8 cellular contexts compared by ENCODE assay signal in genomic region chr12:110468212-110469048, GRCh38. TPM values are rescaled to one million over a fixed set of nuclear protein-coding genes. Genes with fewer than 3 reads are reported as not detected.
DNase-seq lines count a peak whose midpoint lies in the region; ATAC-seq and TF ChIP-seq lines count a peak whose summit lies in the region.

Gene FAM216A, plus strand, starts transcription at chr12:110468845. Its CDS starts 31 bp downstream, at chr12:110468876.
Gene GPN3, minus strand, starts transcription at chr12:110468257. Its CDS starts 54 bp downstream, at chr12:110468203.

- H3K36me3 Mint-ChIP-seq in GM23338 (ENCODE audit: low read depth) (peaks cover 37% of the 10 kb centered on the region), naive B cell (peaks cover 9% of the 10 kb centered on the region in 2 donors)
- H3K36me3 Mint-ChIP-seq in stimulated activated memory B cell treated with anti-CD40 and anti-IgM and Interleukin-4, amounts not matched to agents 10 μg/mL and 1 μg/mL and 100 μg/mL, for 72 hours: peaks cover 11% of the 10 kb centered on the region

- no peaks in the 10 kb centered on the region for H3K9me3 Mint-ChIP-seq in GM23338
- H3K9me3 Mint-ChIP-seq in naive B cell: no peaks in the 10 kb centered on the region
- H3K9me3 Mint-ChIP-seq in stimulated activated memory B cell treated with anti-CD40 and anti-IgM and Interleukin-4, amounts not matched to agents 10 μg/mL and 1 μg/mL and 100 μg/mL, for 72 hours: no peaks in the 10 kb centered on the region

- TF ChIP-seq CTCF in DOHH2 (IDR thresholded peaks at IDR 0.05; ENCODE audit: low read depth, low read length, poor library complexity, severe bottlenecking) (no peak), GM23338 (conservative IDR thresholded peaks at IDR 0.05; ENCODE audit: low read depth in 2 of 2) (no peak)

- H3K9me3 ChIP-seq in DOHH2 (ENCODE audit: control insufficient read depth, insufficient read depth, low read length): no peaks in the 10 kb centered on the region

- H3K4me2 ChIP-seq in DOHH2 (ENCODE audit: low read length) (peak within 1 kb of the TSS; percentile 88), GM23338 (peak within 1 kb of the TSS; percentile 91)

- H3K4me1 Mint-ChIP-seq in GM23338 (peaks cover 16% of the 10 kb centered on the region), naive B cell (peaks cover 28 to 59% (median 29%) of the 10 kb centered on the region in 3 donors)
- peaks cover 36% of the 10 kb centered on the region for H3K4me1 Mint-ChIP-seq in stimulated activated memory B cell treated with anti-CD40 and anti-IgM and Interleukin-4, amounts not matched to agents 10 μg/mL and 1 μg/mL and 100 μg/mL, for 72 hours

- H3F3A ChIP-seq in DOHH2 (ENCODE audit: control insufficient read depth, insufficient read depth) (no peaks in the 10 kb centered on the region), GM23338 (replicated peaks; ENCODE audit: low read depth) (0 out of 2 replicates have a peak, but pooled peaks cover 3% of the 10 kb centered on the region)

- H3K4me3 ChIP-seq in DOHH2 (ENCODE audit: low read length) (peak within 1 kb of the TSS; percentile 78), GM23338 (peak within 1 kb of the TSS; percentile 70)

- no peaks in the 10 kb centered on the region for H3K27me3 ChIP-seq in DOHH2 (ENCODE audit: control insufficient read depth, low read length)
- H3K27me3 ChIP-seq in GM23338 (ENCODE audit: insufficient read depth): no peaks in the 10 kb centered on the region

- H3K27ac Mint-ChIP-seq in GM23338 (peak within 1 kb of the TSS; percentile 99), naive B cell (peak within 1 kb of the TSS; percentile 95 to 99 (median 97))
- peak within 1 kb of the TSS; percentile 86 for H3K27ac Mint-ChIP-seq in stimulated activated memory B cell treated with anti-CD40 and anti-IgM and Interleukin-4, amounts not matched to agents 10 μg/mL and 1 μg/mL and 100 μg/mL, for 72 hours

- H3K27me3 Mint-ChIP-seq in GM23338 (ENCODE audit: insufficient read depth, low read depth, poor library complexity): peaks cover 21% of the 10 kb centered on the region
- no peaks in the 10 kb centered on the region for H3K27me3 Mint-ChIP-seq in naive B cell
- H3K27me3 Mint-ChIP-seq in stimulated activated memory B cell treated with anti-CD40 and anti-IgM and Interleukin-4, amounts not matched to agents 10 μg/mL and 1 μg/mL and 100 μg/mL, for 72 hours: no peaks in the 10 kb centered on the region

- H2AFZ ChIP-seq in GM23338: peak within 1 kb of the TSS; percentile 92; the same call in 1 of the 2 replicates

- DNase-seq in GM23338 (ENCODE audit: low spot score) (peak; percentile 99), LHCN-M2 (ENCODE audit: low read depth) (peak; percentile 98), RPMI8226 (peak; percentile 99), fibroblast of gingiva (ENCODE audit: low read depth) (peak; percentile 97), naive B cell (peak; percentile 97)
- peak; percentile 86 to 92 for DNase-seq in activated T-helper 1 cell treated with anti-CD3 and anti-CD28 coated beads, Interleukin-2, amount 50 U/mL, for 16 hours (ENCODE audit: low read depth in 1 of 2, low spot score in 1 of 2)

- H3K9me2 ChIP-seq in DOHH2 (replicated peaks; ENCODE audit: control insufficient read depth, low read length): no peaks in the 10 kb centered on the region
- H3K9me2 ChIP-seq in GM23338 (ENCODE audit: insufficient read depth): no peaks in the 10 kb centered on the region

- ATAC-seq in GM23338 (peak; percentile 89), naive B cell (ENCODE audit: low read depth in 2 of 2) (peak; percentile 84)
- ATAC-seq in stimulated activated memory B cell treated with anti-CD40 and anti-IgM and Interleukin-4, amounts not matched to agents 10 μg/mL and 1 μg/mL and 100 μg/mL, for 72 hours: peak; percentile 93

- peak within 1 kb of the TSS; percentile 100 for H3K4me3 Mint-ChIP-seq in GM23338
- H3K4me3 Mint-ChIP-seq in naive B cell: peak within 1 kb of the TSS; percentile 94 to 100 (median 98)
- peak within 1 kb of the TSS; percentile 93 for H3K4me3 Mint-ChIP-seq in stimulated activated memory B cell treated with anti-CD40 and anti-IgM and Interleukin-4, amounts not matched to agents 10 μg/mL and 1 μg/mL and 100 μg/mL, for 72 hours

- H3K27ac ChIP-seq in DOHH2 (ENCODE audit: low read depth, low read length): peak within 1 kb of the TSS; percentile 89
- H3K27ac ChIP-seq in GM23338 (ENCODE audit: low read depth): peak within 1 kb of the TSS; percentile 81

- peaks cover 79% of the 10 kb centered on the region for H3K79me2 ChIP-seq in DOHH2 (ENCODE audit: control insufficient read depth, low read length)
- peaks cover 57% of the 10 kb centered on the region for H3K79me2 ChIP-seq in GM23338 (replicated peaks; ENCODE audit: insufficient read depth)

- H3K4me1 ChIP-seq in DOHH2 (ENCODE audit: control insufficient read depth, low read length) (peaks cover 32% of the 10 kb centered on the region), GM23338 (ENCODE audit: insufficient read depth) (peaks cover 6% of the 10 kb centered on the region)

- H4K20me1 ChIP-seq in DOHH2 (ENCODE audit: control insufficient read depth, insufficient read depth, low read depth, low read length): no peaks in the 10 kb centered on the region
- H4K20me1 ChIP-seq in GM23338 (replicated peaks; ENCODE audit: insufficient read depth): peaks cover 11% of the 10 kb centered on the region

- H3K36me3 ChIP-seq in DOHH2 (ENCODE audit: control insufficient read depth, low read length): peaks cover 49% of the 10 kb centered on the region
- H3K36me3 ChIP-seq in GM23338 (ENCODE audit: insufficient read depth): peaks cover 8% of the 10 kb centered on the region

TF ChIP-seq in GM23338, 12 proteins besides CTCF, POLR2A, EP300 and RAD21:
- TF ChIP-seq POLR2AphosphoS5 (IDR thresholded peaks at IDR 0.05; ENCODE audit: low read depth) (peak; percentile 95), JUNB (IDR thresholded peaks at IDR 0.05; ENCODE audit: unreplicated experiment) (no peak), CREB1 (CRISPR knock-in tag; IDR thresholded peaks at IDR 0.05; ENCODE audit: low read depth) (peak; percentile 53; the same call in 1 of the 2 replicates), ETS1 (IDR thresholded peaks at IDR 0.05) (peak; percentile 64; the same call in 1 of the 2 replicates), ZNF331 (CRISPR knock-in tag; IDR thresholded peaks at IDR 0.05; ENCODE audit: low read depth) (no peak), REST (IDR thresholded peaks at IDR 0.05; ENCODE audit: unreplicated experiment) (peak; percentile 6)

RNA-seq across cellular contexts. Expression of gene FAM216A, which starts in this region (rescaled TPM):
- total RNA-seq in GM23338 (2014; rRNA removed; shearing (Covaris generic)): 20.4 and 27.1 TPM in 2 replicates
- polyA plus RNA-seq in GM23338 (2016; fragmentation: Nextera tagmentation; extraction: Ambion mirVana) (53.0 and 53.5 TPM in 2 replicates), naive B cell (ENCODE audit: low read depth in 6 of 6) (10 to 100 TPM in 5 of 6 donors, 1 to 10 TPM in 1; 8.9 to 17.9 (median 15.6) TPM)
- 37.1 and 40.6 TPM in 2 replicates for total RNA-seq in LHCN-M2 (2014; rRNA removed)
- 11.6 TPM for polyA plus RNA-seq in LHCN-M2 (2012)

RNA-seq across cellular contexts. Expression of gene GPN3, which starts in this region (rescaled TPM):
- 30.4 and 45.0 TPM in 2 replicates for total RNA-seq in GM23338 (2014; rRNA removed; shearing (Covaris generic))
- 84.6 and 108 TPM in 2 replicates for polyA plus RNA-seq in GM23338 (2016; fragmentation: Nextera tagmentation; extraction: Ambion mirVana)
- 27.4 and 27.9 TPM in 2 replicates for total RNA-seq in LHCN-M2 (2014; rRNA removed)
- 14.7 TPM for polyA plus RNA-seq in LHCN-M2 (2012)
- polyA plus RNA-seq in naive B cell (ENCODE audit: low read depth in 6 of 6): 10 to 100 TPM; 23.3 to 48.1 (median 36.0) TPM

Comparison
In these comparisons a context has a peak if more than half of its experiments do, and no peak if none do; other contexts are left out.
1. Peak in every context shown above with its lines: DNase-seq, ATAC-seq, H3K4me3 ChIP-seq and H3K27ac ChIP-seq.